ENCODE assay signal across 1 cellular context in the genomic region with DNA sequence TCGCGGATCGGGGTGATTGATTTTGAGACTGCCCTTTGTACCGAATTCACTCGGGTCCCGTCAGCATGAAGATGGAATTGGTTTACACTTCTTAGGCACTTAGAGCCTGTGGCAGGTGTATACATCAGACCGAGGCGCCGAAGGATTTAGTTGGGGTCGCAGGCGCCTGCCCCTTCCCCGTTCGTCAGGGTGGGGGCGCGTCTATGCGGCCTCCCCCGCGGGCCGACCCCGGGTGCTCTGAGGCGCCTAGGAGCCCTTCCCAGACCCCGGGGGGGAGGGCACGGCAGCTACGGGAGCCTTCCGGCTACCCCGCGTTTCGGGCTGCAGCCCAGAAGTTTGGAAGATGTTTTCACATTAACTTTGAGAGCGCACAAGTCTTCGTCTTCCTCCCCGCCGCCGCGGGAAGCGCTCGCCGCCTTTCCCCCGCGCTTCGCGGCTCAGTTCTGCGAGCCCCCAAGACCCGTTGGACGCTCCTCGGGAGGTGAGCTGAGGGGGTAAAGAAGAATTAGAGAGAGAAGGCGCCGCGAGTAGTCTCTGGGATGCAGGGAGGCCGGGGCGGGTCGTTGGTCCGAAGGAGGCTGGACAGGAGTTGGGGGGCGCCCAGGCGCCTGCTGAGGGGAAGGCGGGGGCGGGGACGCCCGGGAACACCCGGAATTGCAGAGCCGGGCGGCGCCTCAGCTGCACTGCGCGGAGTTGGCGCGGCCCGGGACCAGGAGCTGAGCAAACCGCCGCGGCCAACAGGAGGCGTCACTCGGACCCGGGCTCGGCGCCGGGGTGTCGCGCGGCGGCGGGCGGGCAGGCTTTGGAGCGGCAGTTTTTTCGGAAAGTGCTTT.
TF ChIP-seq lines count a peak whose summit lies in the region.

No MANE protein-coding gene starts in this region.

TF ChIP-seq in HCT116, 20 proteins besides CTCF, POLR2A, EP300 and RAD21 (continued from another document):
- TF ChIP-seq, protein P1, sequence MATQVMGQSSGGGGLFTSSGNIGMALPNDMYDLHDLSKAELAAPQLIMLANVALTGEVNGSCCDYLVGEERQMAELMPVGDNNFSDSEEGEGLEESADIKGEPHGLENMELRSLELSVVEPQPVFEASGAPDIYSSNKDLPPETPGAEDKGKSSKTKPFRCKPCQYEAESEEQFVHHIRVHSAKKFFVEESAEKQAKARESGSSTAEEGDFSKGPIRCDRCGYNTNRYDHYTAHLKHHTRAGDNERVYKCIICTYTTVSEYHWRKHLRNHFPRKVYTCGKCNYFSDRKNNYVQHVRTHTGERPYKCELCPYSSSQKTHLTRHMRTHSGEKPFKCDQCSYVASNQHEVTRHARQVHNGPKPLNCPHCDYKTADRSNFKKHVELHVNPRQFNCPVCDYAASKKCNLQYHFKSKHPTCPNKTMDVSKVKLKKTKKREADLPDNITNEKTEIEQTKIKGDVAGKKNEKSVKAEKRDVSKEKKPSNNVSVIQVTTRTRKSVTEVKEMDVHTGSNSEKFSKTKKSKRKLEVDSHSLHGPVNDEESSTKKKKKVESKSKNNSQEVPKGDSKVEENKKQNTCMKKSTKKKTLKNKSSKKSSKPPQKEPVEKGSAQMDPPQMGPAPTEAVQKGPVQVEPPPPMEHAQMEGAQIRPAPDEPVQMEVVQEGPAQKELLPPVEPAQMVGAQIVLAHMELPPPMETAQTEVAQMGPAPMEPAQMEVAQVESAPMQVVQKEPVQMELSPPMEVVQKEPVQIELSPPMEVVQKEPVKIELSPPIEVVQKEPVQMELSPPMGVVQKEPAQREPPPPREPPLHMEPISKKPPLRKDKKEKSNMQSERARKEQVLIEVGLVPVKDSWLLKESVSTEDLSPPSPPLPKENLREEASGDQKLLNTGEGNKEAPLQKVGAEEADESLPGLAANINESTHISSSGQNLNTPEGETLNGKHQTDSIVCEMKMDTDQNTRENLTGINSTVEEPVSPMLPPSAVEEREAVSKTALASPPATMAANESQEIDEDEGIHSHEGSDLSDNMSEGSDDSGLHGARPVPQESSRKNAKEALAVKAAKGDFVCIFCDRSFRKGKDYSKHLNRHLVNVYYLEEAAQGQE (IDR thresholded peaks at IDR 0.05; ENCODE audit: low read depth): no peak
- TF ChIP-seq EGR1 (IDR thresholded peaks at IDR 0.05; ENCODE audit: low read depth): peak; percentile 80
- peak; percentile 27; the same call in 1 of the 2 replicates for TF ChIP-seq ZFX (IDR thresholded peaks at IDR 0.05)
- no peak for TF ChIP-seq ELF1 (IDR thresholded peaks at IDR 0.05; ENCODE audit: borderline replicate concordance, low read depth)
- TF ChIP-seq EZH2phosphoT487 (IDR thresholded peaks at IDR 0.05; ENCODE audit: borderline replicate concordance): no peak
- TF ChIP-seq FOSL1 (IDR thresholded peaks at IDR 0.05; ENCODE audit: low read depth): no peak
- TF ChIP-seq JUND (IDR thresholded peaks at IDR 0.05): no peak
- no peak; the same call in 1 of the 2 replicates for TF ChIP-seq SIN3A (IDR thresholded peaks at IDR 0.05; ENCODE audit: low read depth)
